26 cellular contexts compared by ENCODE assay signal in genomic region chr5:91186101-91186500, GRCh38.
"Had no signal": no experiment of that assay in that cellular context is flagged by ENCODE, and none has a peak within 500 bp of the region (broad histone marks: within the 10 kb centered on the region; RNA-seq: fewer than 3 reads in every experiment).

No MANE protein-coding gene starts in this region.

- H3K4me3 Mint-ChIP-seq: stimulated activated effector memory CD8-positive, alpha-beta T cell treated with anti-CD3 and anti-CD28 coated beads, Interleukin-12 subunit alpha, Interleukin-12 subunit beta, amount 100 ng/mL, for 72 hours; stimulated activated memory B cell treated with anti-CD40 and anti-IgM and Interleukin-4, amounts not matched to agents 10 μg/mL and 1 μg/mL and 100 μg/mL, for 72 hours; stimulated activated naive B cell treated with anti-CD40 and anti-IgM and Interleukin-4, amounts not matched to agents 10 μg/mL and 1 μg/mL and 100 μg/mL, for 72 hours; stimulated activated naive CD8-positive, alpha-beta T cell treated with anti-CD3 and anti-CD28 coated beads, Interleukin-15, amount 100 ng/mL, for 72 hours; stimulated activated naive CD8-positive, alpha-beta T cell treated with anti-CD3 and anti-CD28 coated beads, Interleukin-15, Interleukin-2, amounts not matched to agents 100 ng/mL and 50 ng/mL, for 24 hours; type B pancreatic cell had no signal

- H3K4me1 Mint-ChIP-seq: stimulated activated effector memory CD8-positive, alpha-beta T cell treated with anti-CD3 and anti-CD28 coated beads, Interleukin-12 subunit alpha, Interleukin-12 subunit beta, amount 100 ng/mL, for 72 hours had no signal

- H3K27ac ChIP-seq: stomach, suprapubic skin, testis, thoracic aorta, tibial artery, tibial nerve, transverse colon, upper lobe of left lung, upper lobe of right lung, uterus, vagina had no signal

- DNase-seq: stimulated activated CD4-positive, alpha-beta T cell treated with anti-CD3 and anti-CD28 coated beads, Interleukin-2, amount 100 ng/mL, for 24 hours; stimulated activated CD4-positive, alpha-beta T cell treated with anti-CD3 and anti-CD28 coated beads, Interleukin-2, amount 100 ng/mL, for 48 hours; stimulated activated CD4-positive, alpha-beta T cell treated with anti-CD3 and anti-CD28 coated beads, Interleukin-4, amount 100 ng/mL, for 1 hour; stimulated activated CD4-positive, alpha-beta T cell treated with anti-CD3 and anti-CD28 coated beads, Interleukin-4, amount 100 ng/mL, for 4 hours; stimulated activated CD8-positive, alpha-beta memory T cell treated with anti-CD3 and anti-CD28 coated beads, Interleukin-4, amount 100 ng/mL, for 48 hours; stimulated activated naive B cell treated with anti-CD40 and anti-IgM and Interleukin-4, amounts not matched to agents 10 μg/mL and 1 μg/mL and 100 μg/mL, for 72 hours; stimulated activated naive CD4-positive, alpha-beta T cell; stimulated activated naive CD4-positive, alpha-beta T cell treated with Interleukin-2 at 50 U/mL for 16 hours; stimulated activated naive CD8-positive, alpha-beta T cell treated with anti-CD3 and anti-CD28 coated beads, Interleukin-15, amount 100 ng/mL, for 72 hours; stimulated activated naive CD8-positive, alpha-beta T cell treated with anti-CD3 and anti-CD28 coated beads, Interleukin-15, Interleukin-2, amounts not matched to agents 100 U/mL and 50 U/mL, for 24 hours; stomach; substantia nigra; testis; tibial artery; transverse colon; upper lobe of right lung; uterus had no signal

- H3K4me3 ChIP-seq: stomach, suprapubic skin, testis, thoracic aorta, tibial artery, tibial nerve, transverse colon, upper lobe of left lung, upper lobe of right lung, uterus, vagina had no signal

- H3K27me3 Mint-ChIP-seq: stimulated activated memory B cell treated with anti-CD40 and anti-IgM and Interleukin-4, amounts not matched to agents 10 μg/mL and 1 μg/mL and 100 μg/mL, for 72 hours; type B pancreatic cell had no signal

- H3K36me3 ChIP-seq: stomach, suprapubic skin, thoracic aorta, tibial artery, tibial nerve, transverse colon, upper lobe of left lung, upper lobe of right lung, uterus, vagina had no signal

- H3K4me1 ChIP-seq: testis, uterus had no signal

- H3K9me3 Mint-ChIP-seq: stimulated activated effector memory CD8-positive, alpha-beta T cell treated with anti-CD3 and anti-CD28 coated beads, Interleukin-12 subunit alpha, Interleukin-12 subunit beta, amount 100 ng/mL, for 72 hours; stimulated activated memory B cell treated with anti-CD40 and anti-IgM and Interleukin-4, amounts not matched to agents 10 μg/mL and 1 μg/mL and 100 μg/mL, for 72 hours; stimulated activated naive B cell treated with anti-CD40 and anti-IgM and Interleukin-4, amounts not matched to agents 10 μg/mL and 1 μg/mL and 100 μg/mL, for 72 hours; stimulated activated naive CD8-positive, alpha-beta T cell treated with anti-CD3 and anti-CD28 coated beads, Interleukin-15, amount 100 ng/mL, for 72 hours; stimulated activated naive CD8-positive, alpha-beta T cell treated with anti-CD3 and anti-CD28 coated beads, Interleukin-15, Interleukin-2, amounts not matched to agents 100 ng/mL and 50 ng/mL, for 24 hours had no signal

- H3K27ac Mint-ChIP-seq: stimulated activated effector memory CD8-positive, alpha-beta T cell treated with anti-CD3 and anti-CD28 coated beads, Interleukin-12 subunit alpha, Interleukin-12 subunit beta, amount 100 ng/mL, for 72 hours; stimulated activated memory B cell treated with anti-CD40 and anti-IgM and Interleukin-4, amounts not matched to agents 10 μg/mL and 1 μg/mL and 100 μg/mL, for 72 hours; stimulated activated naive B cell treated with anti-CD40 and anti-IgM and Interleukin-4, amounts not matched to agents 10 μg/mL and 1 μg/mL and 100 μg/mL, for 72 hours; stimulated activated naive CD8-positive, alpha-beta T cell treated with anti-CD3 and anti-CD28 coated beads, Interleukin-15, amount 100 ng/mL, for 72 hours; stimulated activated naive CD8-positive, alpha-beta T cell treated with anti-CD3 and anti-CD28 coated beads, Interleukin-15, Interleukin-2, amounts not matched to agents 100 ng/mL and 50 ng/mL, for 24 hours; type B pancreatic cell had no signal

- H3K36me3 Mint-ChIP-seq: stimulated activated effector memory CD8-positive, alpha-beta T cell treated with anti-CD3 and anti-CD28 coated beads, Interleukin-12 subunit alpha, Interleukin-12 subunit beta, amount 100 ng/mL, for 72 hours; stimulated activated memory B cell treated with anti-CD40 and anti-IgM and Interleukin-4, amounts not matched to agents 10 μg/mL and 1 μg/mL and 100 μg/mL, for 72 hours; stimulated activated naive B cell treated with anti-CD40 and anti-IgM and Interleukin-4, amounts not matched to agents 10 μg/mL and 1 μg/mL and 100 μg/mL, for 72 hours; type B pancreatic cell had no signal

- H3K9me3 ChIP-seq: stomach, suprapubic skin, testis, thoracic aorta, tibial artery, tibial nerve, transverse colon, upper lobe of left lung, upper lobe of right lung, uterus, vagina had no signal

- H3K27me3 ChIP-seq: stomach, suprapubic skin, testis, tibial artery, tibial nerve, transverse colon, upper lobe of left lung, upper lobe of right lung, uterus, vagina had no signal

- ATAC-seq: stimulated activated effector memory CD8-positive, alpha-beta T cell treated with anti-CD3 and anti-CD28 coated beads, Interleukin-12 subunit alpha, Interleukin-12 subunit beta, amount 100 ng/mL, for 72 hours; stimulated activated memory B cell treated with anti-CD40 and anti-IgM and Interleukin-4, amounts not matched to agents 10 μg/mL and 1 μg/mL and 100 μg/mL, for 72 hours; stimulated activated naive B cell treated with anti-CD40 and anti-IgM and Interleukin-4, amounts not matched to agents 10 μg/mL and 1 μg/mL and 100 μg/mL, for 72 hours; stimulated activated naive CD8-positive, alpha-beta T cell treated with anti-CD3 and anti-CD28 coated beads, Interleukin-15, amount 100 ng/mL, for 72 hours; stimulated activated naive CD8-positive, alpha-beta T cell treated with anti-CD3 and anti-CD28 coated beads, Interleukin-15, Interleukin-2, amounts not matched to agents 100 U/mL and 50 U/mL, for 24 hours; upper lobe of right lung had no signal
